ENCODE assay signal across 10 cellular contexts in the genomic region with DNA sequence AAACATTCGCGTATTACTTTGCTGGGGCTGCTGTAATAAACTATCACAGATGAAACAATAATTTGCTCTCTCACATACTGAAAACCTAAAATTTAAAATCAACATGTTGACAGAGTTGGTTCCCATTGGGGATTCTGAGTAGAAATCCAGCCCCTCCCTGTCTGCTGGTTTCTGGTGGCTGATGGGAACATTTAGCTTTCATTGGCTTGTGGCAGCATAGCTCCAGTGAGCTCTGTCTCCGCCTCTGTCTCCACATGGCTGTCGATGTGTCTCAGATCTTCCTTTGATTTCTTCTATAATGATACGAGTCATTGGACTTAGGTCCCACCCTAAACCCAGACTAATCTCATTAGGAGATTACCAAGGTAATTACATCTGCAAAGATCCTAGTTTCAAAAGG. TPM values are rescaled to one million over a fixed set of nuclear protein-coding genes. Genes with fewer than 3 reads are reported as not detected.
"Had no signal": no experiment of that assay in that cellular context is flagged by ENCODE, and none has a peak within 500 bp of the region (broad histone marks: within the 10 kb centered on the region; RNA-seq: fewer than 3 reads in every experiment).

No MANE protein-coding gene starts in this region.

RNA-seq across cellular contexts. Expression of a gene that starts 30.9 kb away (rescaled TPM):
- total RNA-seq: OCI-LY7, PC-3, PC-9, Peyer's patch, Right ventricle myocardium inferior, Right ventricle myocardium superior, RPMI7951, SJCRH30, SJSA1, SK-MEL-5 had no signal
